8 cellular contexts compared by ENCODE assay signal in genomic region chr19:11035441-11036377, GRCh38. TPM values are rescaled to one million over a fixed set of nuclear protein-coding genes. Genes with fewer than 3 reads are reported as not detected.
A peak's percentile ranks its signal among the peaks of the same experiment; 100 is the strongest.
DNase-seq lines count a peak whose midpoint lies in the region; FAIRE-seq and TF ChIP-seq lines count a peak whose summit lies in the region.

No MANE protein-coding gene starts in this region.

- H2AFZ ChIP-seq in endothelial cell of umbilical vein (ENCODE audit: low read depth, low read length) = no peak overlapping the region

- TF ChIP-seq CTCF in endothelial cell of umbilical vein (IDR thresholded peaks at IDR 0.05; ENCODE audit: extremely low read depth in 1 of 2, insufficient read depth in 1 of 2, low read depth in 1 of 2, low read length in 2 of 2) = peak; percentile 86 to 94

- intact Hi-C loops in endothelial cell of umbilical vein (cut with micrococcal nuclease) = loop anchor here (1.0 to 2.0 kb wide), 5 partner anchors 50 to 168 kb away; no protein-coding TSS in a partner anchor

- DNase-seq in GM19238 (ENCODE audit: insufficient read length, low spot score) (peak; percentile 93), HS-5 (ENCODE audit: low read depth) (peak; percentile 60), NOMO-1 treated with dmso at 0.1 percent for 144 hours (lab: John Stamatoyannopoulos, UW; ENCODE audit: unreplicated experiment) (peak; percentile 57), endothelial cell of umbilical vein (ENCODE audit: low read depth, low spot score) (peak; percentile 69), mucosa of gallbladder (ENCODE audit: low spot score) (peak; percentile 91)
- peak; percentile 42 to 60 (median 59) for DNase-seq in activated CD8-positive, alpha-beta memory T cell treated with anti-CD3 and anti-CD28 coated beads for 48 hours (ENCODE audit: low read depth in 2 of 3, low spot score in 2 of 3)
- peak; percentile 65 to 88 for DNase-seq in stimulated activated CD8-positive, alpha-beta memory T cell treated with anti-CD3 and anti-CD28 coated beads, Interleukin-4, amount 100 ng/mL, for 4 hours (ENCODE audit: low read depth in 2 of 2, low spot score in 1 of 2)

- TF ChIP-seq POLR2A in endothelial cell of umbilical vein (IDR thresholded peaks at IDR 0.05; ENCODE audit: low read depth, low read length) = no peak

- no peaks in the 10 kb centered on the region for H3K27me3 ChIP-seq in BLaER1
- H3K27me3 ChIP-seq in endothelial cell of umbilical vein (ENCODE audit: control insufficient read depth in 2 of 2, insufficient read depth in 2 of 2, low read length in 2 of 2) = no peaks in the 10 kb centered on the region

- H3K27ac ChIP-seq in BLaER1 (peak overlapping the region; percentile 79), endothelial cell of umbilical vein (ENCODE audit: insufficient read depth, low read depth, low read length) (no peak overlapping the region)

- BruUV-seq in endothelial cell of umbilical vein (replicated peaks; lab: Mats Ljungman, UMichigan) = no TSS peak

- H3K4me1 ChIP-seq in BLaER1 (peaks cover 75% of the 10 kb centered on the region), endothelial cell of umbilical vein (ENCODE audit: control insufficient read depth, extremely low read depth, insufficient read depth, low read length) (no peaks in the 10 kb centered on the region)

- H4K20me1 ChIP-seq in BLaER1 (peaks cover 90% of the 10 kb centered on the region), endothelial cell of umbilical vein (replicated peaks; ENCODE audit: control insufficient read depth, extremely low read depth, insufficient read depth, low read length) (no peaks in the 10 kb centered on the region)

- H3K9me3 ChIP-seq in BLaER1 (no peaks in the 10 kb centered on the region), endothelial cell of umbilical vein (replicated peaks; ENCODE audit: control insufficient read depth, insufficient read depth, low read length) (no peaks in the 10 kb centered on the region)

- POLR2A ChIA-PET in endothelial cell of umbilical vein (lab: Charles Lee) = no interaction called here

- H3K36me3 ChIP-seq in BLaER1 (peaks cover 91% of the 10 kb centered on the region), endothelial cell of umbilical vein (ENCODE audit: control insufficient read depth in 2 of 2, extremely low read depth in 1 of 2, insufficient read depth in 2 of 2, low read length in 2 of 2) (peaks cover 20 to 62% of the 10 kb centered on the region in 2 experiments)

- dilution Hi-C loops in endothelial cell of umbilical vein (cut with MboI; ENCODE audit: extremely low pct_ligation_motif_present, low sequenced_read_pairs) = no loop called here

- H3K9ac ChIP-seq in BLaER1 = peak overlapping the region; percentile 53; the same call in 1 of the 2 replicates
- H3K9ac ChIP-seq in endothelial cell of umbilical vein (replicated peaks; ENCODE audit: extremely low read depth, insufficient read depth, low read length) = no peak overlapping the region

- CTCF ChIA-PET in endothelial cell of umbilical vein (lab: Charles Lee) = interaction anchor here (0.5 to 3.1 kb wide), 43 partner anchors 8 to 447 kb away, joined by 3 to 30 read pairs (median 5); partner anchors contain the start of genes KANK2, LDLR and SMARCA4

- peak; percentile 97 for FAIRE-seq in endothelial cell of umbilical vein (lab: Jason Lieb, UNC)

- H3K4me3 ChIP-seq in BLaER1 = no peak overlapping the region; the same call in 1 of the 2 replicates
- no peak overlapping the region for H3K4me3 ChIP-seq in endothelial cell of umbilical vein (replicated peaks in 1 of 3; ENCODE audit: insufficient read depth in 1 of 3, low read depth in 1 of 3, low read length in 3 of 3)

- H3K79me2 ChIP-seq in endothelial cell of umbilical vein (ENCODE audit: control insufficient read depth, insufficient read depth, low read length) = peaks cover 6% of the 10 kb centered on the region

- H3K4me2 ChIP-seq in BLaER1 = peak overlapping the region; percentile 88
- H3K4me2 ChIP-seq in endothelial cell of umbilical vein (ENCODE audit: insufficient read depth, low read length) = no peak overlapping the region

- no peaks in the 10 kb centered on the region for H3K9me1 ChIP-seq in endothelial cell of umbilical vein (replicated peaks; ENCODE audit: control insufficient read depth, extremely low read depth, insufficient read depth, low read length)

TF ChIP-seq in endothelial cell of umbilical vein, 7 proteins besides CTCF, POLR2A, EP300 and RAD21:
- TF ChIP-seq MAX (IDR thresholded peaks at IDR 0.05; ENCODE audit: insufficient read depth, insufficient read length) (peak; percentile 25), EZH2 (IDR thresholded peaks at IDR 0.05; ENCODE audit: borderline replicate concordance, low read depth, low read length, severe bottlenecking) (no peak), POLR2AphosphoS5 (IDR thresholded peaks at IDR 0.05; ENCODE audit: insufficient read depth, low read depth, low read length) (peak; percentile 45), FOS (IDR thresholded peaks at IDR 0.05; ENCODE audit: borderline replicate concordance, insufficient read depth, low read length) (no peak), JUN (IDR thresholded peaks at IDR 0.05; ENCODE audit: borderline replicate concordance, insufficient read depth, insufficient read length, low read depth) (no peak)

RNA-seq across cellular contexts. Expression of gene LDLR, which starts 53.6 kb away (rescaled TPM):
- total RNA-seq in endothelial cell of umbilical vein = 174 and 175 TPM in 2 replicates
- 142 and 144 TPM in 2 replicates for polyA plus RNA-seq in endothelial cell of umbilical vein
- 107 and 108 TPM in 2 replicates for polyA plus RNA-seq in endothelial cell of umbilical vein (2011; cell fraction: cytosol; rRNA removed)
- 157 and 164 TPM in 2 replicates for polyA plus RNA-seq in endothelial cell of umbilical vein (2011; cell fraction: nucleus; rRNA removed)
- polyA plus RNA-seq in endothelial cell of umbilical vein (2012) = 85.7 and 89.1 TPM in 2 replicates
- polyA minus RNA-seq in endothelial cell of umbilical vein = 235 and 252 TPM in 2 replicates
- polyA minus RNA-seq in endothelial cell of umbilical vein (2011; cell fraction: cytosol; rRNA and poly(A)+ RNA removed) = 65.0 TPM
- 177 and 178 TPM in 2 replicates for polyA minus RNA-seq in endothelial cell of umbilical vein (2011; cell fraction: nucleus; rRNA and poly(A)+ RNA removed)
- total RNA-seq in mucosa of gallbladder = 190 TPM
